In genomic region chr1:229557214-229557850, GRCh38 we compare ENCODE assay signal across 8 cellular contexts. TPM values are rescaled to one million over a fixed set of nuclear protein-coding genes. Genes with fewer than 3 reads are reported as not detected.
DNase-seq lines count a peak whose midpoint lies in the region; ATAC-seq and TF ChIP-seq lines count a peak whose summit lies in the region.

No MANE protein-coding gene starts in this region.

- no peak for TF ChIP-seq EP300 in SK-N-SH (IDR thresholded peaks at IDR 0.05; ENCODE audit: borderline replicate concordance in 1 of 2, low read depth in 1 of 2, low read length in 1 of 2)

- no peak for TF ChIP-seq CTCF in SK-N-SH (IDR thresholded peaks at IDR 0.05)

- POLR2A ChIA-PET in SK-N-SH (lab: Yijun Ruan, JAX): no interaction called here
- POLR2A ChIA-PET in naive thymus-derived CD8-positive, alpha-beta T cell (lab: Charles Lee): interaction anchor here (0.6 to 4.4 kb wide), 4 partner anchors 8 to 215 kb away, joined by 3 to 74 read pairs (median 9); partner anchors contain the start of genes CCSAP, NUP133, TAF5L and URB2

- peak overlapping the region; percentile 40 to 91 (median 82) for H3K27ac Mint-ChIP-seq in naive thymus-derived CD8-positive, alpha-beta T cell

- DNase-seq in SK-N-SH: no peak
- no peak for DNase-seq in NT2/D1 (ENCODE audit: low read depth, low spot score)
- DNase-seq in dermis blood vessel endothelial cell: peak; percentile 32
- DNase-seq in naive thymus-derived CD8-positive, alpha-beta T cell: peak in 3 of 10 donors; percentile 24 to 39 (median 30)
- no peak for DNase-seq in T1000 (lab: John Stamatoyannopoulos, UW)
- DNase-seq in NK-92 treated with Interleukin-12 subunit alpha and Interleukin-12 subunit beta, amount 100 ng/mL, for 24 hours (lab: John Stamatoyannopoulos, UW): no peak

- H3K9me2 ChIP-seq in SK-N-SH: no peaks in the 10 kb centered on the region

- H3K27ac ChIP-seq in SK-N-SH (ENCODE audit: low read depth in 2 of 2, low read length in 1 of 2): peak overlapping the region; percentile 10 to 75; a peak in 1 of 4 replicates

- H3K79me2 ChIP-seq in SK-N-SH (ENCODE audit: insufficient read depth): peaks cover 57% of the 10 kb centered on the region

- H3K4me2 ChIP-seq in SK-N-SH: peak overlapping the region; percentile 93

- H3K9me3 ChIP-seq in SK-N-SH (no peaks in the 10 kb centered on the region), NT2/D1 (ENCODE audit: insufficient read depth, low read length) (no peaks in the 10 kb centered on the region)

- no peak overlapping the region for H2AFZ ChIP-seq in SK-N-SH (ENCODE audit: low read depth)

- TF ChIP-seq RAD21 in SK-N-SH (IDR thresholded peaks at IDR 0.05; ENCODE audit: low read length): no peak

- ATAC-seq in SK-N-SH treated with all-trans-retinoic acid at 6 μM for 48 hours (no peak), GM18868 (IDR thresholded peaks at IDR 0.05; ENCODE audit: unreplicated experiment) (no peak)
- ATAC-seq in naive thymus-derived CD8-positive, alpha-beta T cell: peak in 1 of 2 donors; percentile 28

- H3K36me3 ChIP-seq in SK-N-SH (replicated peaks in 1 of 2; ENCODE audit: control insufficient read depth in 1 of 2, insufficient read depth in 2 of 2, low read length in 1 of 2): no peaks in the 10 kb centered on the region
- peaks cover 14% of the 10 kb centered on the region for H3K36me3 ChIP-seq in NT2/D1 (ENCODE audit: insufficient read depth, insufficient read length, low read length)

- H4K20me1 ChIP-seq in SK-N-SH (ENCODE audit: insufficient read depth): peaks cover 3% of the 10 kb centered on the region

- H3K4me3 Mint-ChIP-seq in naive thymus-derived CD8-positive, alpha-beta T cell: peak overlapping the region; percentile 80 to 91 (median 87)

- WGBS in SK-N-SH (ENCODE audit: low lambda C conversion rate): 57% methylated on average over 5 of the region's 5 CpGs

- H3K4me1 Mint-ChIP-seq in naive thymus-derived CD8-positive, alpha-beta T cell: peaks cover 28 to 53% (median 51%) of the 10 kb centered on the region in 4 donors

- H3K9me3 Mint-ChIP-seq in naive thymus-derived CD8-positive, alpha-beta T cell: no peaks in the 10 kb centered on the region

- no peaks in the 10 kb centered on the region for H3K27me3 Mint-ChIP-seq in naive thymus-derived CD8-positive, alpha-beta T cell

- H3K4me3 ChIP-seq in SK-N-SH (ENCODE audit: low read depth in 2 of 2, low read length in 1 of 2) (peak overlapping the region; percentile 72 to 90), NT2/D1 (ENCODE audit: insufficient read length, low read depth) (peak overlapping the region; percentile 74)

- CTCF ChIA-PET in SK-N-SH (lab: Yijun Ruan, JAX): interaction anchor here (0.6 to 3.7 kb wide), 11 partner anchors 25 to 893 kb away, joined by 3 to 42 read pairs (median 5); partner anchors contain the start of genes TAF5L and URB2

- H3K27me3 ChIP-seq in SK-N-SH (ENCODE audit: insufficient read depth) (no peaks in the 10 kb centered on the region), NT2/D1 (ENCODE audit: insufficient read depth, insufficient read length) (no peaks in the 10 kb centered on the region)

- H3K36me3 Mint-ChIP-seq in naive thymus-derived CD8-positive, alpha-beta T cell: peaks cover 0 to 10% (median 0%) of the 10 kb centered on the region in 3 donors

- peaks cover 0 to 14% of the 10 kb centered on the region in 2 experiments; a peak in 2 of 4 replicates for H3K4me1 ChIP-seq in SK-N-SH (ENCODE audit: control insufficient read depth in 1 of 2, insufficient read depth in 2 of 2, low read depth in 1 of 2, low read length in 1 of 2)
- peaks cover 5% of the 10 kb centered on the region for H3K4me1 ChIP-seq in NT2/D1 (ENCODE audit: insufficient read depth, insufficient read length)

- no peaks in the 10 kb centered on the region for H3F3A ChIP-seq in SK-N-SH (replicated peaks; ENCODE audit: insufficient read depth)

- H3K9ac ChIP-seq in SK-N-SH (peak overlapping the region; percentile 65; the same call in 1 of the 2 replicates), NT2/D1 (ENCODE audit: insufficient read length, low read depth) (peak overlapping the region; percentile 96)

TF ChIP-seq in SK-N-SH, 30 proteins besides CTCF, POLR2A, EP300 and RAD21 (continues in another document):
- TF ChIP-seq JUND (IDR thresholded peaks at IDR 0.05) (no peak), IRF3 (IDR thresholded peaks at IDR 0.05; ENCODE audit: low read depth, low read length) (no peak), TAF1 (IDR thresholded peaks at IDR 0.05; ENCODE audit: borderline replicate concordance, low read depth, low read length) (no peak)

TF ChIP-seq in SK-N-SH treated with all-trans-retinoic acid at 6 μM for 48 hours, 23 proteins besides CTCF, POLR2A, EP300 and RAD21 (continues in another document):
- TF ChIP-seq CSRNP3 (CRISPR knock-in tag; IDR thresholded peaks at IDR 0.05): no peak
- no peak for TF ChIP-seq TSHZ2 (CRISPR knock-in tag; IDR thresholded peaks at IDR 0.05)
- no peak for TF ChIP-seq ZNF8 (CRISPR knock-in tag; IDR thresholded peaks at IDR 0.05)
- no peak for TF ChIP-seq CREB5 (CRISPR knock-in tag; IDR thresholded peaks at IDR 0.05; ENCODE audit: low read depth)
- no peak for TF ChIP-seq ESRRG (CRISPR knock-in tag; IDR thresholded peaks at IDR 0.05)

RNA-seq across cellular contexts. Expression of gene ABCB10, which starts 1.2 kb away (rescaled TPM):
- 5.7 and 7.4 TPM in 2 replicates for polyA plus RNA-seq in SK-N-SH (2012; rRNA removed)
- polyA plus RNA-seq in SK-N-SH (2012; cell fraction: cytosol; rRNA removed): 6.8 and 7.7 TPM in 2 replicates
- polyA plus RNA-seq in SK-N-SH (2012; cell fraction: nucleus; rRNA removed): 6.9 and 9.0 TPM in 2 replicates
- 35.7 and 36.8 TPM in 2 replicates for total RNA-seq in dermis blood vessel endothelial cell
- total RNA-seq in naive thymus-derived CD8-positive, alpha-beta T cell: 10 to 100 TPM; 16.3 to 20.5 TPM
- 10 to 100 TPM in 1 of 3 donors, 1 to 10 TPM in 2; 5.1 to 12.8 (median 8.9) TPM for polyA plus RNA-seq in naive thymus-derived CD8-positive, alpha-beta T cell

RNA-seq across cellular contexts. Expression of gene NUP133, which starts 49.2 kb away (rescaled TPM):
- 10.9 and 14.8 TPM in 2 replicates for polyA plus RNA-seq in SK-N-SH (2012; rRNA removed)
- polyA plus RNA-seq in SK-N-SH (2012; cell fraction: cytosol; rRNA removed): 14.1 and 14.4 TPM in 2 replicates
- polyA plus RNA-seq in SK-N-SH (2012; cell fraction: nucleus; rRNA removed): 8.5 and 17.0 TPM in 2 replicates
- total RNA-seq in dermis blood vessel endothelial cell: 40.0 and 50.0 TPM in 2 replicates
- total RNA-seq in naive thymus-derived CD8-positive, alpha-beta T cell: 10 to 100 TPM; 44.0 to 46.2 TPM
- 10 to 100 TPM; 14.5 to 17.7 (median 15.5) TPM for polyA plus RNA-seq in naive thymus-derived CD8-positive, alpha-beta T cell
